20 cellular contexts compared by ENCODE assay signal in genomic region chr4:76376534-76376933, GRCh38. TPM values are rescaled to one million over a fixed set of nuclear protein-coding genes. Genes with fewer than 3 reads are reported as not detected.
DNase-seq lines count a peak whose midpoint lies in the region; ATAC-seq, FAIRE-seq and TF ChIP-seq lines count a peak whose summit lies in the region.
"Had no signal": no experiment of that assay in that cellular context is flagged by ENCODE, and none has a peak within 500 bp of the region (broad histone marks: within the 10 kb centered on the region; RNA-seq: fewer than 3 reads in every experiment).

No MANE protein-coding gene starts in this region.

- peaks cover 26% of the 10 kb centered on the region for H3K4me1 ChIP-seq in HepG2 (ENCODE audit: insufficient read depth, low read length)
- H3K4me1 ChIP-seq: BLaER1 treated with 17β-estradiol and CSF1 and Interleukin-3, amounts not matched to agents 10 nM and 100 nM had no signal

- WGBS in HepG2 (ENCODE audit: low lambda C conversion rate) = 0% methylated on average over 1 of the region's 1 CpG

- no peak overlapping the region for H3K27ac Mint-ChIP-seq in T-cell

- no peaks in the 10 kb centered on the region for H3K36me3 ChIP-seq in HepG2 (replicated peaks in 1 of 2; ENCODE audit: control insufficient read depth in 1 of 2, insufficient read depth in 2 of 2, low read length in 2 of 2)
- H3K36me3 ChIP-seq: BLaER1 treated with 17β-estradiol and CSF1 and Interleukin-3, amounts not matched to agents 10 nM and 100 nM; HAP-1 had no signal

- TF ChIP-seq EP300 in HepG2 (IDR thresholded peaks at IDR 0.05; ENCODE audit: low read depth in 2 of 2, low read length in 2 of 2) (0 out of 4 replicates have a peak, but pooled peaks of 1 of the 2 experiments have one; percentile 8), HepG2 (CRISPR knock-in tag; IDR thresholded peaks at IDR 0.05; ENCODE audit: borderline replicate concordance) (no peak)

- H3K4me3 ChIP-seq in HepG2 (replicated peaks in 1 of 3; ENCODE audit: insufficient read depth in 1 of 3, low read depth in 2 of 3, low read length in 3 of 3) = no peak overlapping the region
- H3K4me3 ChIP-seq: BLaER1 treated with 17β-estradiol and CSF1 and Interleukin-3, amounts not matched to agents 10 nM and 100 nM; HAP-1; K562 had no signal

- ATAC-seq in HepG2 = peak; percentile 84
- no peak for ATAC-seq in T-cell (replicated peaks in 1 of 4)

- no peaks in the 10 kb centered on the region for H3K9me3 Mint-ChIP-seq in T-cell

- DNase-seq in COR-L47 (lab: John Stamatoyannopoulos, UW) (peak; percentile 9), NCI-H146 (lab: John Stamatoyannopoulos, UW) (peak; percentile 53), HepG2 (ENCODE audit: low spot score) (peak; percentile 48), GM19239 (ENCODE audit: insufficient read length, low spot score) (no peak), T1000 (lab: John Stamatoyannopoulos, UW) (no peak), GM19238 (ENCODE audit: insufficient read length, low spot score) (no peak), T-cell (no peak)
- DNase-seq: NCI-H1694, NCI-H2107, NCI-H226, NCI-H524 treated with DMSO at 0.1 percent for 48 hours, OCI-M1, RPMI8226, SIG-M5 had no signal

- no peaks in the 10 kb centered on the region for H3K9me3 ChIP-seq in HepG2 (ENCODE audit: low read length)

- H3K27ac ChIP-seq in VCaP = peak overlapping the region; percentile 68
- H3K27ac ChIP-seq in HepG2 (ENCODE audit: extremely low read length, insufficient read depth, low read length) = no peak overlapping the region
- H3K27ac ChIP-seq: BLaER1 treated with 17β-estradiol and CSF1 and Interleukin-3, amounts not matched to agents 10 nM and 100 nM; HL-60 had no signal

- H4K20me1 ChIP-seq in HepG2 (ENCODE audit: insufficient read depth, low read length) = no peaks in the 10 kb centered on the region
- H4K20me1 ChIP-seq: BLaER1 treated with 17β-estradiol and CSF1 and Interleukin-3, amounts not matched to agents 10 nM and 100 nM had no signal

- H3K27me3 Mint-ChIP-seq in T-cell = no peaks in the 10 kb centered on the region

- in situ Hi-C loops in HepG2 (cut with HindIII; ENCODE audit: extremely low pct_ligation_motif_present, low pct_unique_long_range_greater_than_20kb) = loop anchor here (5.0 to 10.0 kb wide), 2 partner anchors 122 to 194 kb away; partner anchors contain the start of gene FAM47E

- TF ChIP-seq CTCF in VCaP (conservative IDR thresholded peaks at IDR 0.05) (no peak), HepG2 (CRISPR knock-in tag; IDR thresholded peaks at IDR 0.05) (no peak)

- no peaks in the 10 kb centered on the region for H3K27me3 ChIP-seq in HepG2 (ENCODE audit: control insufficient read depth in 1 of 2, insufficient read depth in 2 of 2, low read length in 2 of 2)
- H3K27me3 ChIP-seq: BLaER1 treated with 17β-estradiol and CSF1 and Interleukin-3, amounts not matched to agents 10 nM and 100 nM had no signal

- intact Hi-C loops in HepG2 (cut with micrococcal nuclease; ENCODE audit: unreplicated experiment) = loop anchor here (5.0 kb wide), 1 partner anchor 384 kb away; the partner anchor contains the start of gene SDAD1

- FAIRE-seq in HepG2 (lab: Jason Lieb, UNC) (peak; percentile 50), GM19239 (lab: Jason Lieb, UNC) (no peak)
- FAIRE-seq: A204.1 had no signal

- H3K9ac ChIP-seq in HepG2 (ENCODE audit: insufficient read depth, low read depth, low read length) = no peak overlapping the region
- H3K9ac ChIP-seq: BLaER1 treated with 17β-estradiol and CSF1 and Interleukin-3, amounts not matched to agents 10 nM and 100 nM had no signal

- H3K4me2 ChIP-seq in HepG2 (ENCODE audit: low read depth, low read length) = peak overlapping the region; percentile 18; the same call in 1 of the 2 replicates
- H3K4me2 ChIP-seq: BLaER1 treated with 17β-estradiol and CSF1 and Interleukin-3, amounts not matched to agents 10 nM and 100 nM had no signal

- H3K4me1 Mint-ChIP-seq in T-cell = peaks cover 0 to 7% (median 0%) of the 10 kb centered on the region in 3 donors

- CTCF ChIA-PET in HepG2 (lab: Yijun Ruan, JAX; ENCODE audit: low intra/inter-chr PET ratio, low total read pairs) = interaction anchor here (3.1 to 3.4 kb wide), 2 partner anchors 124 to 196 kb away, joined by 28 to 44 read pairs; partner anchors contain the start of gene FAM47E
- CTCF ChIA-PET in T-cell (lab: Charles Lee) = interaction anchor here (0.5 to 5.8 kb wide), 7 partner anchors 42 to 688 kb away, joined by 3 to 151 read pairs (median 4); no protein-coding TSS in a partner anchor

- no peaks in the 10 kb centered on the region for H3K79me2 ChIP-seq in HepG2 (ENCODE audit: insufficient read depth, low read length)

- H2AFZ ChIP-seq in HepG2 (ENCODE audit: low read length) = no peak overlapping the region

- no peak for TF ChIP-seq POLR2A in HepG2 (IDR thresholded peaks at IDR 0.05; ENCODE audit: insufficient read depth in 1 of 2, low read depth in 2 of 2, low read length in 2 of 2)

- H3K4me3 Mint-ChIP-seq in T-cell = no peak overlapping the region

- no peak for TF ChIP-seq RAD21 in HepG2 (CRISPR knock-in tag; IDR thresholded peaks at IDR 0.05)

- POLR2A ChIA-PET in HepG2 (lab: Yijun Ruan, JAX) (interaction anchor here (1.4 to 1.6 kb wide), 2 partner anchors 71 to 197 kb away, joined by 3 read pairs; no protein-coding TSS in a partner anchor), T-cell (lab: Charles Lee) (interaction anchor here in 1 of 2 donors (1.2 kb wide), 1 partner anchor 195 kb away, joined by 3 read pairs; no protein-coding TSS in a partner anchor)

- no peaks in the 10 kb centered on the region for H3K36me3 Mint-ChIP-seq in T-cell

- no TSS peak for BruUV-seq in HepG2 (replicated peaks; lab: Mats Ljungman, UMichigan)

TF ChIP-seq in HepG2, 621 proteins besides CTCF, POLR2A, EP300 and RAD21 (continues in another document):
- peak; percentile 62; the same call in 1 of the 2 replicates for TF ChIP-seq RXRB (CRISPR knock-in tag; IDR thresholded peaks at IDR 0.05; ENCODE audit: borderline replicate concordance)
- peak; percentile 47 for TF ChIP-seq SAP130 (CRISPR knock-in tag; IDR thresholded peaks at IDR 0.05; ENCODE audit: low read depth)
- no peak for TF ChIP-seq FOXA1 (IDR thresholded peaks at IDR 0.05)
- TF ChIP-seq FOXA1 (CRISPR knock-in tag; IDR thresholded peaks at IDR 0.05) = peak; percentile 51
- no peak for TF ChIP-seq ZNF569 (CRISPR knock-in tag; IDR thresholded peaks at IDR 0.05; ENCODE audit: borderline replicate concordance)
- TF ChIP-seq HNRNPUL1 (IDR thresholded peaks at IDR 0.05; ENCODE audit: low read depth, low read length) = peak; percentile 68; the same call in 1 of the 2 replicates
- no peak for TF ChIP-seq ZNF891 (CRISPR knock-in tag; IDR thresholded peaks at IDR 0.05)

RNA-seq across cellular contexts. Expression of gene CCDC158, which starts 44.4 kb away (rescaled TPM):
- total RNA-seq in HepG2 (2016; rRNA removed; fragmentation: Illumina TruSeq; extraction: Trizol) = not detected in 2 replicates
- total RNA-seq in HepG2 (2016; cell fraction: cytosol; rRNA removed; fragmentation: Illumina TruSeq; extraction: Trizol; ENCODE audit: low read depth) = not detected in 2 replicates
- not detected in 2 replicates for total RNA-seq in HepG2 (2016; cell fraction: insoluble cytoplasmic fraction; rRNA removed; fragmentation: Illumina TruSeq; extraction: Trizol)
- not detected in 2 replicates for total RNA-seq in HepG2 (2016; cell fraction: membrane; rRNA removed; fragmentation: Illumina TruSeq; extraction: Trizol)
- total RNA-seq in HepG2 (2016; cell fraction: nucleus; rRNA removed; fragmentation: Illumina TruSeq; extraction: Trizol) = not detected in 2 replicates
- not detected in 2 replicates for polyA plus RNA-seq in HepG2 (2011; rRNA removed)
- not detected in 2 replicates for polyA plus RNA-seq in HepG2 (2011; cell fraction: cytosol; rRNA removed)
- not detected in 2 replicates for polyA plus RNA-seq in HepG2 (2011; cell fraction: nucleus; rRNA removed)
- not detected in 2 replicates for polyA plus RNA-seq in HepG2 (2012)
- polyA plus RNA-seq in HepG2 (2016; cell fraction: cytosol; fragmentation: Illumina TruSeq; extraction: Trizol; ENCODE audit: low read depth) = not detected in 2 replicates
- not detected in 2 replicates for polyA plus RNA-seq in HepG2 (2016; cell fraction: insoluble cytoplasmic fraction; fragmentation: Illumina TruSeq; extraction: Trizol; ENCODE audit: low read depth)
- not detected in 2 replicates for polyA plus RNA-seq in HepG2 (2016; cell fraction: membrane; fragmentation: Illumina TruSeq; extraction: Trizol; ENCODE audit: low read depth)
- not detected in 2 replicates for polyA plus RNA-seq in HepG2 (2016; cell fraction: nucleus; fragmentation: Illumina TruSeq; extraction: Trizol; ENCODE audit: insufficient read depth, low read depth)
- 0.07 TPM in 1 of 2 replicates, not detected in the other for polyA minus RNA-seq in HepG2 (2011; rRNA and poly(A)+ RNA removed; ENCODE audit: low replicate concordance)
- polyA minus RNA-seq in HepG2 (2011; cell fraction: cytosol; rRNA and poly(A)+ RNA removed) = not detected in 2 replicates
- not detected in 2 replicates for polyA minus RNA-seq in HepG2 (2011; cell fraction: nucleus; rRNA and poly(A)+ RNA removed)
- not detected for total RNA-seq in T-cell
- total RNA-seq: K562 had no signal
- polyA plus RNA-seq: K562 had no signal

RNA-seq across cellular contexts. Expression of gene SHROOM3, which starts 58.5 kb away (rescaled TPM):
- total RNA-seq in HepG2 (2016; rRNA removed; fragmentation: Illumina TruSeq; extraction: Trizol) = not detected in 2 replicates
- not detected in 2 replicates for total RNA-seq in HepG2 (2016; cell fraction: cytosol; rRNA removed; fragmentation: Illumina TruSeq; extraction: Trizol; ENCODE audit: low read depth)
- total RNA-seq in HepG2 (2016; cell fraction: insoluble cytoplasmic fraction; rRNA removed; fragmentation: Illumina TruSeq; extraction: Trizol) = not detected in 2 replicates
- total RNA-seq in HepG2 (2016; cell fraction: membrane; rRNA removed; fragmentation: Illumina TruSeq; extraction: Trizol) = not detected in 2 replicates
- total RNA-seq in HepG2 (2016; cell fraction: nucleus; rRNA removed; fragmentation: Illumina TruSeq; extraction: Trizol) = not detected in 2 replicates
- polyA plus RNA-seq in HepG2 (2011; rRNA removed) = 0.01 TPM in 1 of 2 replicates, not detected in the other
- polyA plus RNA-seq in HepG2 (2011; cell fraction: cytosol; rRNA removed) = not detected in 2 replicates
- polyA plus RNA-seq in HepG2 (2011; cell fraction: nucleus; rRNA removed) = not detected in 2 replicates
- not detected in 2 replicates for polyA plus RNA-seq in HepG2 (2012)
- polyA plus RNA-seq in HepG2 (2016; cell fraction: cytosol; fragmentation: Illumina TruSeq; extraction: Trizol; ENCODE audit: low read depth) = not detected in 2 replicates
- polyA plus RNA-seq in HepG2 (2016; cell fraction: insoluble cytoplasmic fraction; fragmentation: Illumina TruSeq; extraction: Trizol; ENCODE audit: low read depth) = not detected in 2 replicates
- not detected in 2 replicates for polyA plus RNA-seq in HepG2 (2016; cell fraction: membrane; fragmentation: Illumina TruSeq; extraction: Trizol; ENCODE audit: low read depth)
- polyA plus RNA-seq in HepG2 (2016; cell fraction: nucleus; fragmentation: Illumina TruSeq; extraction: Trizol; ENCODE audit: insufficient read depth, low read depth) = not detected in 2 replicates
- polyA minus RNA-seq in HepG2 (2011; rRNA and poly(A)+ RNA removed; ENCODE audit: low replicate concordance) = 0.04 and 69.9 TPM in 2 replicates
- 0.26 TPM in 1 of 2 replicates, not detected in the other for polyA minus RNA-seq in HepG2 (2011; cell fraction: cytosol; rRNA and poly(A)+ RNA removed)
- under 0.01 and 0.50 TPM in 2 replicates for polyA minus RNA-seq in HepG2 (2011; cell fraction: nucleus; rRNA and poly(A)+ RNA removed)
- total RNA-seq in T-cell = 1 to 10 TPM in 1 of 5 donors, under 1 TPM in 2, not detected in 2; 0.22 to 1.1 (median 0.33) TPM

Comparison
In these comparisons a context has a peak if more than half of its experiments do, and no peak if none do; other contexts are left out.
1. DNase-seq: peak in COR-L47 (single experiment), NCI-H146 (single experiment) and HepG2 (single experiment); none in GM19239 (single experiment), T1000 (single experiment), GM19238 (single experiment) and T-cell (0 of 34).